In genomic region chr19:5899728-5900526, GRCh38 we compare ENCODE assay signal across 23 cellular contexts. TPM values are rescaled to one million over a fixed set of nuclear protein-coding genes. Genes with fewer than 3 reads are reported as not detected.
"Had no signal": no experiment of that assay in that cellular context is flagged by ENCODE, and none has a peak within 500 bp of the region (broad histone marks: within the 10 kb centered on the region; RNA-seq: fewer than 3 reads in every experiment).

No MANE protein-coding gene starts in this region.

- H3K27ac ChIP-seq: cardiac muscle cell, epithelial cell of prostate, left ventricle myocardium inferior, suprapubic skin, upper lobe of left lung had no signal

- H3K9me3 ChIP-seq: left ventricle myocardium inferior, suprapubic skin, upper lobe of left lung had no signal

- H3K27ac Mint-ChIP-seq: T-helper 17 cell had no signal

- DNase-seq: activated CD4-positive, alpha-beta T cell treated with anti-CD3 and anti-CD28 coated beads, Interleukin-2, amount 50 U/mL, for 1 hour; activated CD4-positive, CD25-positive, alpha-beta regulatory T cell; activated effector memory CD4-positive, alpha-beta T cell treated with anti-CD3 and anti-CD28 coated beads, Interleukin-2, amount 50 U/mL, for 16 hours; foreskin melanocyte; left ventricle myocardium inferior; naive thymus-derived CD8-positive, alpha-beta T cell; occipital lobe; right cardiac atrium; small intestine; stimulated activated CD4-positive, alpha-beta T cell treated with anti-CD3 and anti-CD28 coated beads, Interleukin-4, amount 100 ng/mL, for 24 hours; stimulated activated naive CD4-positive, alpha-beta T cell treated with Interleukin-2 at 50 U/mL for 16 hours; T-helper 17 cell; upper lobe of left lung had no signal

- H3K27me3 Mint-ChIP-seq: memory B cell, progenitor cell of endocrine pancreas, T-helper 17 cell had no signal

- ATAC-seq: naive thymus-derived CD8-positive, alpha-beta T cell; right cardiac atrium; T-helper 17 cell had no signal

- H3K4me3 Mint-ChIP-seq: memory B cell, T-helper 17 cell had no signal

- H3K4me3 ChIP-seq: cardiac muscle cell, left ventricle myocardium inferior, suprapubic skin, upper lobe of left lung had no signal

- H3K9me3 Mint-ChIP-seq: memory B cell; naive thymus-derived CD8-positive, alpha-beta T cell had no signal

- H3K27me3 ChIP-seq: cardiac muscle cell, suprapubic skin, upper lobe of left lung had no signal

RNA-seq across cellular contexts. Expression of gene FUT5, which starts 29.6 kb away (rescaled TPM):
- total RNA-seq: dermis microvascular lymphatic vessel endothelial cell, fibroblast of lung, kidney epithelial cell, left ventricle myocardium inferior, mucosa of gallbladder, occipital lobe, progenitor cell of endocrine pancreas, right cardiac atrium, upper lobe of left lung had no signal
- polyA plus RNA-seq: adipose tissue, cardiac muscle cell, fibroblast of lung, right cardiac atrium, small intestine had no signal

RNA-seq across cellular contexts. Expression of gene FUT3, which starts 48.7 kb away (rescaled TPM):
- total RNA-seq: dermis microvascular lymphatic vessel endothelial cell, fibroblast of lung, left ventricle myocardium inferior, occipital lobe, progenitor cell of endocrine pancreas, right cardiac atrium had no signal
- polyA plus RNA-seq: cardiac muscle cell; fibroblast of lung; naive thymus-derived CD8-positive, alpha-beta T cell; right cardiac atrium had no signal
